Comparison of ENCODE assay signal across 8 cellular contexts in the genomic region with DNA sequence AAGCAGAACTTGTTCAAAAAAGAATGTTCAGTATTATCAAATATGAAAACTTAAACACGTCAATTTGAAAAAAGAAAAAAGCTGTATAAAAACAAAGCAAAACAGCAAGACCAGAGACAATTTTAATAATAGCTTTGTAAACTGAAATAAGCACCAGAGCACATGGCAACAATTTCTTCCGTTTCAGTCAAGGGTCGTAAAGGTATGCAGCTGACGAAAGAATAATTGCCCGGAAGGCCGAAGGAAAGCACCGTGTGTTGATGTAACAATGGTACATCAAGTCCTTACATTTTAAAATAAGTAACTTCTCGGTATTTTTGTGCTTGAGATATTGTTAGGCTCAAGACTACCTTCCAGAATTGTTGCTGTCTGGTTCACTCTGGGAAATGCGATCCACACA. TPM values are rescaled to one million over a fixed set of nuclear protein-coding genes. Genes with fewer than 3 reads are reported as not detected.
DNase-seq lines count a peak whose midpoint lies in the region; ATAC-seq and TF ChIP-seq lines count a peak whose summit lies in the region.

No MANE protein-coding gene starts in this region.

- peaks cover 0 to 21% (median 0%) of the 10 kb centered on the region in 9 donors for H3K36me3 ChIP-seq in heart right ventricle
- peaks cover 2% of the 10 kb centered on the region; the same call in 1 of the 2 replicates for H3K36me3 ChIP-seq in SJCRH30

- intact Hi-C loops in heart right ventricle (cut with DNase I) (no loop called here), left cardiac atrium (cut with DNase I) (no loop called here)

- TF ChIP-seq CTCF in heart right ventricle (IDR thresholded peaks at IDR 0.05) = no peak
- TF ChIP-seq CTCF in epithelial cell of esophagus (IDR thresholded peaks at IDR 0.05; ENCODE audit: insufficient read depth, low read depth, low read length, missing control alignments) = no peak
- no peak for TF ChIP-seq CTCF in osteocyte (IDR thresholded peaks at IDR 0.05)

- peak overlapping the region; percentile 78 for H3K27ac Mint-ChIP-seq in osteocyte (ENCODE audit: unreplicated experiment)

- peaks cover 4% of the 10 kb centered on the region for H3K36me3 Mint-ChIP-seq in osteocyte (ENCODE audit: unreplicated experiment)

- no peaks in the 10 kb centered on the region for H3K9me3 Mint-ChIP-seq in osteocyte (ENCODE audit: unreplicated experiment)

- DNase-seq in heart right ventricle (no peak), left cardiac atrium (no peak), SJCRH30 (peak in 1 of 2 experiments; percentile 37), epithelial cell of esophagus (ENCODE audit: low read depth) (peak; percentile 48), osteocyte (ENCODE audit: extremely low spot score, unreplicated experiment) (no peak), DMS153 treated with DMSO at 0.1 percent for 48 hours (lab: John Stamatoyannopoulos, UW; ENCODE audit: unreplicated experiment) (no peak)

- H3K4me3 ChIP-seq in heart right ventricle (peak overlapping the region in 9 of 10 donors; percentile 77 to 98 (median 93)), SJCRH30 (peak overlapping the region; percentile 83), epithelial cell of esophagus (ENCODE audit: low read length) (peak overlapping the region; percentile 95)

- H3K4me1 ChIP-seq in heart right ventricle (peaks cover 0 to 58% (median 51%) of the 10 kb centered on the region in 9 donors), SJCRH30 (no peaks in the 10 kb centered on the region; the same call in none of the 2 replicates)

- H3K4me1 Mint-ChIP-seq in osteocyte (ENCODE audit: unreplicated experiment) = peaks cover 54% of the 10 kb centered on the region

- ATAC-seq in heart right ventricle (no peak), left cardiac atrium (no peak), HG03175 (IDR thresholded peaks at IDR 0.05; ENCODE audit: unreplicated experiment) (no peak), GM21737 (IDR thresholded peaks at IDR 0.05; ENCODE audit: unreplicated experiment) (no peak)

- WGBS in heart right ventricle, 2 donors = 2 to 4% methylated on average over 9 of the region's 9 CpGs

- peak overlapping the region; percentile 93 for H3K4me3 Mint-ChIP-seq in osteocyte (ENCODE audit: unreplicated experiment)

- H3K9me3 ChIP-seq in heart right ventricle (no peaks in the 10 kb centered on the region), SJCRH30 (replicated peaks) (no peaks in the 10 kb centered on the region)

- H3K27ac ChIP-seq in heart right ventricle (peak overlapping the region in 1 of 10 donors; percentile 92), SJCRH30 (no peak overlapping the region)

- H3K27me3 Mint-ChIP-seq in osteocyte (ENCODE audit: unreplicated experiment) = no peaks in the 10 kb centered on the region

- H3K27me3 ChIP-seq in heart right ventricle (no peaks in the 10 kb centered on the region), SJCRH30 (no peaks in the 10 kb centered on the region)

RNA-seq across cellular contexts. Expression of a gene that starts 1.7 kb away (rescaled TPM):
- total RNA-seq in heart right ventricle (10 to 100 TPM in 9 of 10 donors, 1 to 10 TPM in 1; 9.4 to 22.4 (median 16.7) TPM), left cardiac atrium (10 to 100 TPM; 11.3 to 15.4 TPM), osteocyte (30.7 and 31.7 TPM in 2 replicates)
- polyA plus RNA-seq in heart right ventricle = 10 to 100 TPM in 1 of 2 donors, 1 to 10 TPM in 1; 5.4 to 19.9 TPM
- 33.7 and 39.0 TPM in 2 replicates for total RNA-seq in SJCRH30 (2014; rRNA removed; shearing (Covaris generic))

RNA-seq across cellular contexts. Expression of a gene that starts 2.0 kb away (rescaled TPM):
- 10 to 100 TPM in 9 of 10 donors, 1 to 10 TPM in 1; 9.4 to 15.9 (median 11.9) TPM for total RNA-seq in heart right ventricle
- polyA plus RNA-seq in heart right ventricle = 10 to 100 TPM in 1 of 2 donors, 1 to 10 TPM in 1; 3.5 to 11.6 TPM
- total RNA-seq in left cardiac atrium = 10 to 100 TPM; 12.2 to 16.1 TPM
- 29.9 and 35.5 TPM in 2 replicates for total RNA-seq in SJCRH30 (2014; rRNA removed; shearing (Covaris generic))
- 23.5 and 24.0 TPM in 2 replicates for total RNA-seq in osteocyte

RNA-seq across cellular contexts. Expression of a gene that starts 45.6 kb away (rescaled TPM):
- total RNA-seq in heart right ventricle (not detected), left cardiac atrium (not detected), osteocyte (not detected in 2 replicates)
- not detected for polyA plus RNA-seq in heart right ventricle
- not detected in 2 replicates for total RNA-seq in SJCRH30 (2014; rRNA removed; shearing (Covaris generic))
